18 cellular contexts compared by ENCODE assay signal in the genomic region with DNA sequence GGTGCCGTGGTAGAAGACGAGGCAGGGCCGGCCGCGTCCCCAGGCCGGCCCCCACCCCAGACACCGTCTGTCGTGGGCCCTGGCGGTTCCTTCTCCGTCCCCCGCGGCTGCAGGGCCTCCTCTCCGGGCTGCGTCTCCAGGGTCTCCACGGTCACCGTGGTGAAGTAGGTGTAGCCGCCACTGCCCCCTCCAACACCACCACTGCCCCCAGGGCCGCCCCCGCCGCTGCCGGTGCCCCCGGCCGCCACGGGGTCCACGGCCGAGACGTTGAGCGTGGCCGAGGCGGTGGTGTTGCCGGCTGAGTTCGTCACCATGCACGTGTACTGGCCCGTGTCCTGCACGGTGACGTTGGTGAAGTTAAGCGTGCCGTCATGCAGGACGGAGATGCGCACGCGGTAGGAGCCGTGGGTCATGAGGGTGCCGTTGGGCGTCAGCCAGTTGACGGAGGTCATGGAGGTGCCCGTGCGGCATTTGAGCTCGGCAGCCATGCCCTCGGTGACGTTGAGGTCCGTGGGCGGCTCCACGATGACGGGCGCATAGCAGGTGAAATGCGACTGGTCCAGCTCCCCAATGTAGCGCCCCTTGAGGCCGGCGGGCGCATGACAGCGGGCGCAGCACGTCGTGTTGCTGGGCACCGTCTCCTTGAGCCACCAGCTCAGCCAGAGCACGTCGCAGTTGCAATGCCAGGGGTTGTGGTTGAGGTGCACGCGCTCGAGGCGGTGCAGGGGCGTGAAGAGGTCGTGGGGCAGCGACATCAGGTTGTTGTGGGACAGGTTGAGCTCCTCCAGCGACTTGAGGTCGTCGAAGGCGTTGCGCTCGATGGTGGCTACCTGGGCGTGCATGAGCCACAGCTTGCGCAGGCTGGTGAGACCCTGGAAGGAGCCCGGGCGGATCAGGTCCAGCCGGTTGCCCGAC. TPM values are rescaled to one million over a fixed set of nuclear protein-coding genes. Genes with fewer than 3 reads are reported as not detected.
DNase-seq lines count a peak whose midpoint lies in the region; ATAC-seq and TF ChIP-seq lines count a peak whose summit lies in the region.
"Had no signal": no experiment of that assay in that cellular context is flagged by ENCODE, and none has a peak within 500 bp of the region (broad histone marks: within the 10 kb centered on the region; RNA-seq: fewer than 3 reads in every experiment).

No MANE protein-coding gene starts in this region.

- no peak overlapping the region for H3K4ac ChIP-seq in trophoblast cell (ENCODE audit: low read depth, low read length)

- H3K4me3 Mint-ChIP-seq in HFFc6 = no peak overlapping the region
- H3K4me3 Mint-ChIP-seq: activated CD8-positive, alpha-beta memory T cell treated with anti-CD3 and anti-CD28 coated beads, Interleukin-2, amount 10 ng/mL, durations not matched to agents 7 days and 5 days; natural killer cell had no signal

- intact Hi-C loops in esophagus squamous epithelium (cut with DNase I) = no loop called here

- H3K4me1 Mint-ChIP-seq in HFFc6 (ENCODE audit: low read depth) = no peaks in the 10 kb centered on the region
- H3K4me1 Mint-ChIP-seq: activated CD8-positive, alpha-beta memory T cell treated with anti-CD3 and anti-CD28 coated beads, Interleukin-2, amount 10 ng/mL, durations not matched to agents 7 days and 5 days; natural killer cell had no signal

- TF ChIP-seq POLR2A in esophagus squamous epithelium (IDR thresholded peaks at IDR 0.05) = no peak

- H3K27ac ChIP-seq in trophoblast cell (ENCODE audit: low read depth, low read length) (no peak overlapping the region), esophagus squamous epithelium (no peak overlapping the region)
- H3K27ac ChIP-seq: thoracic aorta had no signal

- peaks cover 16% of the 10 kb centered on the region for H3K9me3 ChIP-seq in trophoblast cell (ENCODE audit: insufficient read depth, low read depth, low read length)
- no peaks in the 10 kb centered on the region for H3K9me3 ChIP-seq in esophagus squamous epithelium
- H3K9me3 ChIP-seq: BE2C, thoracic aorta had no signal

- H3K9ac ChIP-seq in trophoblast cell (ENCODE audit: low read length) = no peak overlapping the region

- no peak overlapping the region for H3K4me3 ChIP-seq in GM12865 (ENCODE audit: low read depth, low read length)
- no peak overlapping the region for H3K4me3 ChIP-seq in choroid plexus epithelial cell (ENCODE audit: low read depth, low read length)
- peak overlapping the region; percentile 18 for H3K4me3 ChIP-seq in trophoblast cell (ENCODE audit: low read depth, low read length)
- H3K4me3 ChIP-seq in esophagus squamous epithelium = no peak overlapping the region
- H3K4me3 ChIP-seq: lung, thoracic aorta had no signal

- TF ChIP-seq CTCF in GM12865 (IDR thresholded peaks at IDR 0.05; ENCODE audit: insufficient read depth, low read depth, low read length, missing control alignments) (peak; percentile 3), HFFc6 (IDR thresholded peaks at IDR 0.05) (peak; percentile 60), choroid plexus epithelial cell (conservative IDR thresholded peaks at IDR 0.05; ENCODE audit: low read depth, low read length) (peak; percentile 13), esophagus squamous epithelium (IDR thresholded peaks at IDR 0.05) (no peak)

- H3K79me1 ChIP-seq in trophoblast cell (ENCODE audit: low read length) = no peaks in the 10 kb centered on the region

- no peak overlapping the region for H2BK12ac ChIP-seq in trophoblast cell (ENCODE audit: low read length)

- H2BK120ac ChIP-seq in trophoblast cell (ENCODE audit: insufficient read depth, low read length, poor library complexity) = no peak overlapping the region

- H4K12ac ChIP-seq in trophoblast cell (ENCODE audit: low read depth, low read length) = no peak overlapping the region

- H3K79me2 ChIP-seq in trophoblast cell (ENCODE audit: control insufficient read depth, insufficient read depth, low read length, poor library complexity) = no peaks in the 10 kb centered on the region

- H2AFZ ChIP-seq in trophoblast cell (ENCODE audit: insufficient read depth, low read length, poor library complexity) = no peak overlapping the region

- H3K27me3 Mint-ChIP-seq in HFFc6 (ENCODE audit: insufficient read depth) = peaks cover 4% of the 10 kb centered on the region; the same call in 1 of the 2 replicates

- no peak overlapping the region for H4K91ac ChIP-seq in trophoblast cell (ENCODE audit: low read depth, low read length)

- no peak overlapping the region for H2BK5ac ChIP-seq in trophoblast cell (ENCODE audit: low read depth, low read length, poor library complexity)

- no peak overlapping the region for H3K23ac ChIP-seq in trophoblast cell (ENCODE audit: low read length)

- peaks cover 5% of the 10 kb centered on the region; the same call in 1 of the 2 replicates for H3K9me3 Mint-ChIP-seq in HFFc6
- H3K9me3 Mint-ChIP-seq: natural killer cell had no signal

- no peak overlapping the region for H4K8ac ChIP-seq in trophoblast cell (ENCODE audit: low read depth, low read length)

- H3K27ac Mint-ChIP-seq in HFFc6 = no peak overlapping the region
- H3K27ac Mint-ChIP-seq: activated CD8-positive, alpha-beta memory T cell treated with anti-CD3 and anti-CD28 coated beads, Interleukin-2, amount 10 ng/mL, durations not matched to agents 7 days and 5 days; natural killer cell had no signal

- DNase-seq in GM12865 (ENCODE audit: low read depth) (no peak), HFFc6 (no peak), choroid plexus epithelial cell (ENCODE audit: low read depth) (no peak), trophoblast cell (no peak), esophagus squamous epithelium (lab: John Stamatoyannopoulos, UW) (no peak), hippocampal formation (lab: John Stamatoyannopoulos, UW) (no peak)
- DNase-seq: activated CD8-positive, alpha-beta memory T cell treated with anti-CD3 and anti-CD28 coated beads, Interleukin-2, amount 10 ng/mL, durations not matched to agents 7 days and 5 days; BE2C; cerebellar nuclear complex; KBM-7; natural killer cell; NCI-H1436; NCI-H82 had no signal

- no peak overlapping the region for H3K18ac ChIP-seq in trophoblast cell (ENCODE audit: low read length)

- H3K4me2 ChIP-seq in trophoblast cell (ENCODE audit: low read length) = no peak overlapping the region

- H3K4me1 ChIP-seq in trophoblast cell (ENCODE audit: control insufficient read depth in 1 of 2, insufficient read depth in 2 of 2, low read length in 2 of 2) (no peaks in the 10 kb centered on the region), esophagus squamous epithelium (no peaks in the 10 kb centered on the region)

- no peaks in the 10 kb centered on the region for H3K36me3 Mint-ChIP-seq in HFFc6 (ENCODE audit: low read depth)
- H3K36me3 Mint-ChIP-seq: activated CD8-positive, alpha-beta memory T cell treated with anti-CD3 and anti-CD28 coated beads, Interleukin-2, amount 10 ng/mL, durations not matched to agents 7 days and 5 days; natural killer cell had no signal

- ATAC-seq in GM21447 (IDR thresholded peaks at IDR 0.05; ENCODE audit: unreplicated experiment) = no peak
- ATAC-seq in HG03460 (IDR thresholded peaks at IDR 0.05; ENCODE audit: unreplicated experiment) = no peak
- ATAC-seq: activated CD8-positive, alpha-beta memory T cell treated with anti-CD3 and anti-CD28 coated beads, Interleukin-2, amount 10 ng/mL, durations not matched to agents 7 days and 5 days; natural killer cell had no signal

- no CpG with 5 or more reads among the region's 87 CpGs for WGBS in trophoblast cell (ENCODE audit: extremely low coverage, insufficient coverage, insufficient read length)
- WGBS in esophagus squamous epithelium, 2 donors = 88 to 98% methylated on average over 12 to 21 of the region's 87 CpGs

- H3K27me3 ChIP-seq in trophoblast cell (ENCODE audit: insufficient read depth, low read length) (no peaks in the 10 kb centered on the region), esophagus squamous epithelium (peaks cover 0 to 22% (median 0%) of the 10 kb centered on the region in 4 donors)
- H3K27me3 ChIP-seq: BE2C had no signal

- H3K36me3 ChIP-seq in trophoblast cell (ENCODE audit: control insufficient read depth in 1 of 2, insufficient read depth in 2 of 2, low read length in 2 of 2) (no peaks in the 10 kb centered on the region), esophagus squamous epithelium (no peaks in the 10 kb centered on the region)
- H3K36me3 ChIP-seq: BE2C, thoracic aorta had no signal

- no peak overlapping the region for H3K14ac ChIP-seq in trophoblast cell (ENCODE audit: low read length)

- no peak overlapping the region for H2AK5ac ChIP-seq in trophoblast cell (ENCODE audit: low read length)

RNA-seq across cellular contexts. Expression of gene ASPDH, which starts 4.6 kb away (rescaled TPM):
- total RNA-seq in HFFc6 (2021; fragmentation: NEBNext Ultra II Directional; extraction: Animal tissue kit (Norgen Biotek cat#: 25700)) = not detected
- polyA plus RNA-seq in trophoblast cell (2013) = not detected in 2 replicates
- total RNA-seq in esophagus squamous epithelium = not detected
- total RNA-seq: activated CD8-positive, alpha-beta memory T cell treated with anti-CD3 and anti-CD28 coated beads, Interleukin-2, amount 10 ng/mL, durations not matched to agents 7 days and 5 days; lung; natural killer cell; T-helper 1 cell treated with Interleukin-12 subunit alpha and Interleukin-12 subunit beta and Interleukin-4 antibody, amounts not matched to agents 30 ng/mL and 1 ng/mL, for 36 hours; thoracic aorta had no signal
- polyA plus RNA-seq: lung had no signal

RNA-seq across cellular contexts. Expression of gene JOSD2, which starts 7.4 kb away (rescaled TPM):
- 10 to 100 TPM; 62.7 to 86.3 (median 72.8) TPM for total RNA-seq in HFFc6 (2021; fragmentation: NEBNext Ultra II Directional; extraction: Animal tissue kit (Norgen Biotek cat#: 25700))
- polyA plus RNA-seq in trophoblast cell (2013) = 19.0 and 19.3 TPM in 2 replicates
- 10 to 100 TPM; 26.3 to 45.1 (median 34.9) TPM for total RNA-seq in esophagus squamous epithelium

RNA-seq across cellular contexts. Expression of gene GARIN5A, which starts 41.7 kb away (rescaled TPM):
- total RNA-seq in HFFc6 (2021; fragmentation: NEBNext Ultra II Directional; extraction: Animal tissue kit (Norgen Biotek cat#: 25700)) = 1 to 10 TPM in 1 of 6 experiments, under 1 TPM in 4, not detected in 1; 0.16 to 1.5 (median 0.28) TPM
- 4.8 and 5.4 TPM in 2 replicates for polyA plus RNA-seq in trophoblast cell (2013)
- 1 to 10 TPM in 3 of 4 donors, under 1 TPM in 1; 0.53 to 2.0 (median 1.5) TPM for total RNA-seq in esophagus squamous epithelium
- total RNA-seq: activated CD8-positive, alpha-beta memory T cell treated with anti-CD3 and anti-CD28 coated beads, Interleukin-2, amount 10 ng/mL, durations not matched to agents 7 days and 5 days had no signal

RNA-seq across cellular contexts. Expression of gene EMC10, which starts 42.0 kb away (rescaled TPM):
- total RNA-seq in HFFc6 (2021; fragmentation: NEBNext Ultra II Directional; extraction: Animal tissue kit (Norgen Biotek cat#: 25700)) = 100 to 1,000 TPM in 2 of 6 experiments, 10 to 100 TPM in 4; 49.1 to 113 (median 55.2) TPM
- polyA plus RNA-seq in trophoblast cell (2013) = 73.1 and 73.6 TPM in 2 replicates
- total RNA-seq in esophagus squamous epithelium = 10 to 100 TPM; 50.2 to 76.1 (median 59.7) TPM

RNA-seq across cellular contexts. Expression of gene LRRC4B, which starts 49.9 kb away (rescaled TPM):
- total RNA-seq in HFFc6 (2021; fragmentation: NEBNext Ultra II Directional; extraction: Animal tissue kit (Norgen Biotek cat#: 25700)) = under 1 TPM; 0.07 to 0.14 (median 0.08) TPM
- polyA plus RNA-seq in trophoblast cell (2013) = 1.3 and 1.5 TPM in 2 replicates
- total RNA-seq in esophagus squamous epithelium = 1 to 10 TPM in 1 of 4 donors, under 1 TPM in 3; 0.18 to 1.5 (median 0.44) TPM
- total RNA-seq: activated CD8-positive, alpha-beta memory T cell treated with anti-CD3 and anti-CD28 coated beads, Interleukin-2, amount 10 ng/mL, durations not matched to agents 7 days and 5 days; natural killer cell; T-helper 1 cell treated with Interleukin-12 subunit alpha and Interleukin-12 subunit beta and Interleukin-4 antibody, amounts not matched to agents 30 ng/mL and 1 ng/mL, for 36 hours had no signal

Comparison
In these comparisons a context has a peak if more than half of its experiments do, and no peak if none do; other contexts are left out.
1. CTCF ChIP-seq: peak in GM12865 (single experiment), HFFc6 (single experiment) and choroid plexus epithelial cell (single experiment); none in esophagus squamous epithelium (0 of 6).